ENCODE assay signal across 22 cellular contexts in the genomic region with DNA sequence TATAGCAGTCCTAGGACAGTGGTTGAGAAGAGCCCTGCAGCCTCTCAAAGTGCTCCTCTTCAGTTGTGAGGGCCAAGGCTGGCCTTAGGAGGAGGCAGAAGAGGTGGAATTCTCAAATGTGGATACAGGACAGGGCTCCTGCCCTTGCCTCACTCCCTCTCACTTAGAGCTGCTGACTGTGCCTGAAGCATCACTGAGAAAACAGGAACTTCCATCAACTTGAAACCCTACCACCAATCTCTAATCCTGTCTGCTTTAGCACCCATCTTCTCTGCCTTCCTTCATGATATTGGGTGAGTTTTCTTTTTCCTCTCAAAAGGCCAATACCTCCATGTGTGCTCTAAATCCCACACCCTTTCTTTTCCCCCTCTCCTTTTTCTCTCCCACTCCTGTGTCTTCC. TPM values are rescaled to one million over a fixed set of nuclear protein-coding genes. Genes with fewer than 3 reads are reported as not detected.
DNase-seq lines count a peak whose midpoint lies in the region; ATAC-seq and TF ChIP-seq lines count a peak whose summit lies in the region.
"Had no signal": no experiment of that assay in that cellular context is flagged by ENCODE, and none has a peak within 500 bp of the region (broad histone marks: within the 10 kb centered on the region; RNA-seq: fewer than 3 reads in every experiment).

No MANE protein-coding gene starts in this region.

- H3K27me3 Mint-ChIP-seq in endodermal cell (ENCODE audit: insufficient read depth): no peaks in the 10 kb centered on the region
- H3K27me3 Mint-ChIP-seq: activated naive CD8-positive, alpha-beta T cell treated with anti-CD3 and anti-CD28 coated beads, Interleukin-2, amount 10 ng/mL, durations not matched to agents 7 days and 5 days had no signal

- ATAC-seq in activated naive CD4-positive, alpha-beta T cell treated with anti-CD3 and anti-CD28 coated beads, Interleukin-2, amount 50 U/mL, for 72 hours: no peak
- no peak for ATAC-seq in stimulated activated effector memory CD8-positive, alpha-beta T cell treated with anti-CD3 and anti-CD28 coated beads, Interleukin-12 subunit alpha, Interleukin-12 subunit beta, amount 100 ng/mL, for 72 hours
- ATAC-seq in HG03442 (IDR thresholded peaks at IDR 0.05; ENCODE audit: unreplicated experiment): no peak
- ATAC-seq: lower lobe of right lung, upper lobe of right lung had no signal

- H3K27ac ChIP-seq in colonic mucosa (peak overlapping the region; percentile 5), endodermal cell (ENCODE audit: low read depth, low read length) (no peak overlapping the region)
- H3K27ac ChIP-seq: lower lobe of right lung, upper lobe of right lung had no signal

- H3K27me3 ChIP-seq in colonic mucosa (no peaks in the 10 kb centered on the region), endodermal cell (ENCODE audit: control insufficient read depth, insufficient read depth, low read length, poor library complexity, severe bottlenecking) (no peaks in the 10 kb centered on the region)
- H3K27me3 ChIP-seq: BE2C, esophagus muscularis mucosa, upper lobe of right lung had no signal

- peak overlapping the region; percentile 4 to 81 for H3K27ac Mint-ChIP-seq in activated naive CD4-positive, alpha-beta T cell treated with anti-CD3 and anti-CD28 coated beads, Interleukin-2, amount 50 U/mL, for 72 hours
- peak overlapping the region; percentile 63 for H3K27ac Mint-ChIP-seq in stimulated activated effector memory CD8-positive, alpha-beta T cell treated with anti-CD3 and anti-CD28 coated beads, Interleukin-12 subunit alpha, Interleukin-12 subunit beta, amount 100 ng/mL, for 72 hours
- no peak overlapping the region for H3K27ac Mint-ChIP-seq in endodermal cell
- H3K27ac Mint-ChIP-seq: activated naive CD8-positive, alpha-beta T cell treated with anti-CD3 and anti-CD28 coated beads, Interleukin-2, amount 10 ng/mL, durations not matched to agents 7 days and 5 days had no signal

- peaks cover 43% of the 10 kb centered on the region for H3K4me1 Mint-ChIP-seq in stimulated activated effector memory CD8-positive, alpha-beta T cell treated with anti-CD3 and anti-CD28 coated beads, Interleukin-12 subunit alpha, Interleukin-12 subunit beta, amount 100 ng/mL, for 72 hours
- H3K4me1 Mint-ChIP-seq in endodermal cell: peaks cover 5% of the 10 kb centered on the region

- H3K4me3 ChIP-seq in colonic mucosa (no peak overlapping the region), endodermal cell (ENCODE audit: low read length) (no peak overlapping the region)
- H3K4me3 ChIP-seq: esophagus muscularis mucosa, GM23248, lower lobe of right lung, upper lobe of right lung had no signal

- H3K9ac ChIP-seq in colonic mucosa (ENCODE audit: low read depth in 2 of 2, low read length in 2 of 2) (no peak overlapping the region), endodermal cell (ENCODE audit: extremely low read depth, low read length, poor library complexity, severe bottlenecking) (no peak overlapping the region)
- H3K9ac ChIP-seq: GM23248 had no signal

- TF ChIP-seq CTCF in colonic mucosa (IDR thresholded peaks at IDR 0.05): no peak
- no peak for TF ChIP-seq CTCF in endodermal cell (conservative IDR thresholded peaks at IDR 0.05)

- H3K9me3 ChIP-seq in colonic mucosa: no peaks in the 10 kb centered on the region
- no peaks in the 10 kb centered on the region for H3K9me3 ChIP-seq in endodermal cell (ENCODE audit: control insufficient read depth, low read length)
- H3K9me3 ChIP-seq: BE2C, esophagus muscularis mucosa, lower lobe of right lung, upper lobe of right lung had no signal

- intact Hi-C loops in colonic mucosa (cut with DNase I): no loop called here

- H3K9me3 Mint-ChIP-seq in activated naive CD4-positive, alpha-beta T cell treated with anti-CD3 and anti-CD28 coated beads, Interleukin-2, amount 50 U/mL, for 72 hours: no peaks in the 10 kb centered on the region
- no peaks in the 10 kb centered on the region for H3K9me3 Mint-ChIP-seq in stimulated activated effector memory CD8-positive, alpha-beta T cell treated with anti-CD3 and anti-CD28 coated beads, Interleukin-12 subunit alpha, Interleukin-12 subunit beta, amount 100 ng/mL, for 72 hours
- no peaks in the 10 kb centered on the region for H3K9me3 Mint-ChIP-seq in endodermal cell
- H3K9me3 Mint-ChIP-seq: activated naive CD8-positive, alpha-beta T cell treated with anti-CD3 and anti-CD28 coated beads, Interleukin-2, amount 10 ng/mL, durations not matched to agents 7 days and 5 days had no signal

- no peak for DNase-seq in activated naive CD4-positive, alpha-beta T cell treated with anti-CD3 and anti-CD28 coated beads, Interleukin-2, amount 50 U/mL, for 72 hours (ENCODE audit: low spot score in 2 of 2)
- no peak for DNase-seq in activated naive CD4-positive, alpha-beta T cell treated with Interleukin-2 at 50 U/mL for 16 hours
- DNase-seq in OCI-M1 (lab: John Stamatoyannopoulos, UW) (peak; percentile 44), colonic mucosa (no peak), endodermal cell (no peak)
- no peak for DNase-seq in stimulated activated effector memory CD8-positive, alpha-beta T cell treated with anti-CD3 and anti-CD28 coated beads, Interleukin-12 subunit alpha, Interleukin-12 subunit beta, amount 100 ng/mL, for 72 hours (ENCODE audit: low spot score in 2 of 2)
- DNase-seq in stimulated activated CD4-positive, alpha-beta T cell treated with anti-CD3 and anti-CD28 coated beads, Interleukin-4, amount 100 ng/mL, for 1 hour: no peak
- DNase-seq: activated CD4-positive, alpha-beta T cell treated with anti-CD3 and anti-CD28 coated beads for 1 hour; activated naive CD8-positive, alpha-beta T cell treated with anti-CD3 and anti-CD28 coated beads, Interleukin-2, amount 10 ng/mL, durations not matched to agents 7 days and 5 days; BE2C; Calu3; effector memory CD4-positive, alpha-beta T cell; GM23248; islet precursor cell; lower lobe of right lung; NCI-H1436; NCI-H2171; NCI-H524 treated with DMSO at 0.1 percent for 48 hours; SW 1271; upper lobe of right lung had no signal

- H3K36me3 ChIP-seq in colonic mucosa (no peaks in the 10 kb centered on the region), endodermal cell (ENCODE audit: control insufficient read depth, insufficient read depth, low read length) (no peaks in the 10 kb centered on the region)
- H3K36me3 ChIP-seq: upper lobe of right lung had no signal

- H3K4me3 Mint-ChIP-seq in stimulated activated effector memory CD8-positive, alpha-beta T cell treated with anti-CD3 and anti-CD28 coated beads, Interleukin-12 subunit alpha, Interleukin-12 subunit beta, amount 100 ng/mL, for 72 hours: no peak overlapping the region
- H3K4me3 Mint-ChIP-seq in endodermal cell: no peak overlapping the region
- H3K4me3 Mint-ChIP-seq: activated naive CD8-positive, alpha-beta T cell treated with anti-CD3 and anti-CD28 coated beads, Interleukin-2, amount 10 ng/mL, durations not matched to agents 7 days and 5 days had no signal

- H3K36me3 Mint-ChIP-seq in activated naive CD4-positive, alpha-beta T cell treated with anti-CD3 and anti-CD28 coated beads, Interleukin-2, amount 50 U/mL, for 72 hours: peaks cover 12 to 14% of the 10 kb centered on the region in 2 donors
- H3K36me3 Mint-ChIP-seq in stimulated activated effector memory CD8-positive, alpha-beta T cell treated with anti-CD3 and anti-CD28 coated beads, Interleukin-12 subunit alpha, Interleukin-12 subunit beta, amount 100 ng/mL, for 72 hours: no peaks in the 10 kb centered on the region
- peaks cover 11% of the 10 kb centered on the region for H3K36me3 Mint-ChIP-seq in endodermal cell (ENCODE audit: low read depth)

- H3K4me1 ChIP-seq in colonic mucosa (peaks cover 7% of the 10 kb centered on the region), endodermal cell (ENCODE audit: control insufficient read depth, insufficient read depth, low read length) (no peaks in the 10 kb centered on the region)
- H3K4me1 ChIP-seq: BE2C had no signal

RNA-seq across cellular contexts. Expression of a gene that starts 14.4 kb away (rescaled TPM):
- 1 to 10 TPM; 1.5 to 2.7 TPM for total RNA-seq in activated naive CD4-positive, alpha-beta T cell treated with anti-CD3 and anti-CD28 coated beads, Interleukin-2, amount 50 U/mL, for 72 hours
- total RNA-seq in colonic mucosa (1 to 10 TPM in 1 of 2 donors, under 1 TPM in 1; 0.66 to 1.5 TPM), endodermal cell (1 to 10 TPM; 1.9 to 3.5 TPM)
- 0.61 TPM for polyA plus RNA-seq in endodermal cell (2013, experiment 1 of 2)
- 1.1 TPM for polyA plus RNA-seq in endodermal cell (2013, experiment 2 of 2)
- polyA plus RNA-seq: GM23248 had no signal

RNA-seq across cellular contexts. Expression of a gene that starts 40.6 kb away (rescaled TPM):
- total RNA-seq in activated naive CD4-positive, alpha-beta T cell treated with anti-CD3 and anti-CD28 coated beads, Interleukin-2, amount 50 U/mL, for 72 hours: 100 to 1,000 TPM; 271 to 326 TPM
- total RNA-seq in colonic mucosa: 10 to 100 TPM; 43.0 to 64.0 TPM
- 100 to 1,000 TPM; 140 to 202 TPM for total RNA-seq in endodermal cell
- 109 TPM for polyA plus RNA-seq in endodermal cell (2013, experiment 1 of 2)
- polyA plus RNA-seq in endodermal cell (2013, experiment 2 of 2): 103 TPM
- total RNA-seq: GM23248 had no signal
